In genomic region chr2:120904825-120905224, GRCh38 we compare ENCODE assay signal across 21 cellular contexts.
DNase-seq lines count a peak whose midpoint lies in the region; ATAC-seq and TF ChIP-seq lines count a peak whose summit lies in the region.
"Had no signal": no experiment of that assay in that cellular context is flagged by ENCODE, and none has a peak within 500 bp of the region (broad histone marks: within the 10 kb centered on the region; RNA-seq: fewer than 3 reads in every experiment).

No MANE protein-coding gene starts in this region.

- H3K9me3 Mint-ChIP-seq in neural crest cell (no peaks in the 10 kb centered on the region), MCF 10A (ENCODE audit: unreplicated experiment) (no peaks in the 10 kb centered on the region)
- H3K9me3 Mint-ChIP-seq: activated CD4-positive, alpha-beta memory T cell treated with anti-CD3 and anti-CD28 coated beads, Interleukin-2, amount 10 ng/mL, durations not matched to agents 7 days and 5 days; activated naive CD8-positive, alpha-beta T cell treated with anti-CD3 and anti-CD28 coated beads for 36 hours; IgD-negative memory B cell had no signal

- no peak for TF ChIP-seq CTCF in heart right ventricle (IDR thresholded peaks at IDR 0.05)
- TF ChIP-seq CTCF in neural crest cell (conservative IDR thresholded peaks at IDR 0.05) = no peak
- no peak for TF ChIP-seq CTCF in MCF 10A (IDR thresholded peaks at IDR 0.05; ENCODE audit: unreplicated experiment)
- TF ChIP-seq CTCF in MM.1S (IDR thresholded peaks at IDR 0.05; ENCODE audit: low read length) = no peak

- H3K36me3 ChIP-seq in heart right ventricle (no peaks in the 10 kb centered on the region), MM.1S (replicated peaks; ENCODE audit: insufficient read depth, low read length) (no peaks in the 10 kb centered on the region)

- ATAC-seq in Right ventricle myocardium superior (ENCODE audit: poor library complexity) = peak; percentile 57
- ATAC-seq in heart right ventricle = peak; percentile 17 to 56 (median 43)

- H3K27ac ChIP-seq in heart right ventricle (no peak overlapping the region), MM.1S (ENCODE audit: low read length) (no peak overlapping the region)
- H3K27ac ChIP-seq: epithelial cell of prostate had no signal

- POLR2A ChIA-PET in MCF 10A (lab: Yijun Ruan, JAX) = no interaction called here

- 25 to 31% methylated on average over 5 of the region's 5 CpGs for WGBS in heart right ventricle, 2 donors

- H3K9me3 ChIP-seq in heart right ventricle (no peaks in the 10 kb centered on the region), MM.1S (replicated peaks; ENCODE audit: insufficient read depth, low read length) (no peaks in the 10 kb centered on the region)
- H3K9me3 ChIP-seq: testis had no signal

- DNase-seq in Right ventricle myocardium superior (no peak), cardiac septum (ENCODE audit: low spot score) (no peak), heart right ventricle (no peak), neural crest cell (ENCODE audit: low read depth, low spot score) (no peak), MCF 10A (ENCODE audit: unreplicated experiment) (no peak), HPDE6-E6E7 (ENCODE audit: extremely low spot score) (no peak), MM.1S (no peak), NOMO-1 treated with DMSO at 0.1 percent for 48 hours (lab: John Stamatoyannopoulos, UW; ENCODE audit: unreplicated experiment) (no peak)
- DNase-seq: activated CD4-positive, alpha-beta memory T cell treated with anti-CD3 and anti-CD28 coated beads, Interleukin-2, amount 10 ng/mL, durations not matched to agents 7 days and 5 days; activated naive CD8-positive, alpha-beta T cell treated with anti-CD3 and anti-CD28 coated beads for 36 hours; dermis blood vessel endothelial cell; DMS153; NCI-H1048; NCI-H2107; NCI-H526 treated with DMSO at 0.1 percent for 48 hours; OCI-M1; SIG-M5; T-helper 2 cell; testis had no signal

- intact Hi-C loops in Right ventricle myocardium superior (cut with DNase I) = no loop called here
- intact Hi-C loops in cardiac septum (cut with DNase I) = no loop called here
- intact Hi-C loops in heart right ventricle (cut with DNase I) = no loop called here
- intact Hi-C loops in MCF 10A (cut with micrococcal nuclease) = no loop called here

- CTCF ChIA-PET in MCF 10A (lab: Yijun Ruan, JAX) = interaction anchor here (1.0 kb wide), 1 partner anchor 24 kb away, joined by 3 read pairs; no protein-coding TSS in a partner anchor

- no peaks in the 10 kb centered on the region for H3K79me2 ChIP-seq in MM.1S (ENCODE audit: low read length)

- H3K36me3 Mint-ChIP-seq in neural crest cell (ENCODE audit: low read depth) (no peaks in the 10 kb centered on the region), MCF 10A (ENCODE audit: insufficient read depth, unreplicated experiment) (peaks cover 8% of the 10 kb centered on the region)
- H3K36me3 Mint-ChIP-seq: activated naive CD8-positive, alpha-beta T cell treated with anti-CD3 and anti-CD28 coated beads for 36 hours; IgD-negative memory B cell had no signal

- H3K4me3 Mint-ChIP-seq in neural crest cell = no peak overlapping the region
- H3K4me3 Mint-ChIP-seq in MCF 10A (ENCODE audit: unreplicated experiment) = no peak overlapping the region
- H3K4me3 Mint-ChIP-seq: activated CD4-positive, alpha-beta memory T cell treated with anti-CD3 and anti-CD28 coated beads, Interleukin-2, amount 10 ng/mL, durations not matched to agents 7 days and 5 days; activated naive CD8-positive, alpha-beta T cell treated with anti-CD3 and anti-CD28 coated beads for 36 hours; IgD-negative memory B cell had no signal

- H3K4me1 ChIP-seq in heart right ventricle (peaks cover 0 to 18% (median 10%) of the 10 kb centered on the region in 9 donors), MM.1S (ENCODE audit: low read length) (no peaks in the 10 kb centered on the region)

- H3F3A ChIP-seq in MM.1S (ENCODE audit: insufficient read depth, low read length) = no peaks in the 10 kb centered on the region

- no peaks in the 10 kb centered on the region for H3K9me2 ChIP-seq in MM.1S (replicated peaks; ENCODE audit: insufficient read depth, low read length)

- H2AFZ ChIP-seq in MM.1S (ENCODE audit: low read length) = no peak overlapping the region

- no TSS peak for BruUV-seq in MCF 10A (replicated peaks; lab: Mats Ljungman, UMichigan)

- H3K4me3 ChIP-seq in heart right ventricle (no peak overlapping the region), MM.1S (ENCODE audit: low read length) (no peak overlapping the region)
- H3K4me3 ChIP-seq: testis had no signal

- no peaks in the 10 kb centered on the region for H3K27me3 Mint-ChIP-seq in neural crest cell (ENCODE audit: low read depth)
- no peaks in the 10 kb centered on the region for H3K27me3 Mint-ChIP-seq in MCF 10A (ENCODE audit: insufficient read depth, unreplicated experiment)

- H3K4me1 Mint-ChIP-seq in neural crest cell (peaks cover 54% of the 10 kb centered on the region), MCF 10A (ENCODE audit: insufficient read depth, unreplicated experiment) (no peaks in the 10 kb centered on the region)
- H3K4me1 Mint-ChIP-seq: activated CD4-positive, alpha-beta memory T cell treated with anti-CD3 and anti-CD28 coated beads, Interleukin-2, amount 10 ng/mL, durations not matched to agents 7 days and 5 days; activated naive CD8-positive, alpha-beta T cell treated with anti-CD3 and anti-CD28 coated beads for 36 hours; IgD-negative memory B cell had no signal

- no peak overlapping the region for H3K9ac ChIP-seq in MM.1S (ENCODE audit: low read length)

- no peaks in the 10 kb centered on the region for H4K20me1 ChIP-seq in MM.1S (ENCODE audit: insufficient read depth, low read length)

- H3K27ac Mint-ChIP-seq in neural crest cell (ENCODE audit: unreplicated experiment) (peak overlapping the region; percentile 62), MCF 10A (ENCODE audit: low read depth, unreplicated experiment) (no peak overlapping the region)
- H3K27ac Mint-ChIP-seq: activated CD4-positive, alpha-beta memory T cell treated with anti-CD3 and anti-CD28 coated beads, Interleukin-2, amount 10 ng/mL, durations not matched to agents 7 days and 5 days; activated naive CD8-positive, alpha-beta T cell treated with anti-CD3 and anti-CD28 coated beads for 36 hours; IgD-negative memory B cell had no signal

- no peak overlapping the region for H3K4me2 ChIP-seq in MM.1S (ENCODE audit: low read depth, low read length)

- H3K27me3 ChIP-seq in heart right ventricle (peaks cover 0 to 3% (median 0%) of the 10 kb centered on the region in 7 donors), MM.1S (replicated peaks; ENCODE audit: insufficient read depth, low read length) (no peaks in the 10 kb centered on the region)
- H3K27me3 ChIP-seq: testis had no signal
